ENCODE assay signal across 1 cellular context in genomic region chr6:13289789-13290318, GRCh38.
TF ChIP-seq lines count a peak whose summit lies in the region.

No MANE protein-coding gene starts in this region.

TF ChIP-seq in HepG2, 621 proteins besides CTCF, POLR2A, EP300 and RAD21 (continued from another document and continues in another):
- no peak for TF ChIP-seq STAT6 (CRISPR knock-in tag; IDR thresholded peaks at IDR 0.05; ENCODE audit: borderline replicate concordance)
- TF ChIP-seq ZNF546 (CRISPR knock-in tag; conservative IDR thresholded peaks at IDR 0.05): no peak
- no peak for TF ChIP-seq MNT (IDR thresholded peaks at IDR 0.05)
- no peak for TF ChIP-seq ATF6 (CRISPR knock-in tag; conservative IDR thresholded peaks at IDR 0.05)
- TF ChIP-seq TERF1 (CRISPR knock-in tag; IDR thresholded peaks at IDR 0.05): no peak
- no peak for TF ChIP-seq ZNF616 (CRISPR knock-in tag; IDR thresholded peaks at IDR 0.05; ENCODE audit: low read depth)
- no peak for TF ChIP-seq ZNF451 (CRISPR knock-in tag; IDR thresholded peaks at IDR 0.05)
- TF ChIP-seq CENPX (CRISPR knock-in tag; IDR thresholded peaks at IDR 0.05): no peak
- TF ChIP-seq MZF1 (CRISPR knock-in tag; IDR thresholded peaks at IDR 0.05; ENCODE audit: borderline replicate concordance): no peak
- TF ChIP-seq TEAD2 (CRISPR knock-in tag; IDR thresholded peaks at IDR 0.05): no peak
- TF ChIP-seq ZNF709 (CRISPR knock-in tag; IDR thresholded peaks at IDR 0.05): no peak; the same call in 1 of the 2 replicates
- TF ChIP-seq HHEX (CRISPR knock-in tag; IDR thresholded peaks at IDR 0.05): peak; percentile 74
- TF ChIP-seq HNRNPLL (IDR thresholded peaks at IDR 0.05; ENCODE audit: low read depth, low read length, poor library complexity, severe bottlenecking): no peak
- no peak for TF ChIP-seq CC2D1A (CRISPR knock-in tag; IDR thresholded peaks at IDR 0.05)
- no peak for TF ChIP-seq LBX2 (CRISPR knock-in tag; IDR thresholded peaks at IDR 0.05; ENCODE audit: borderline replicate concordance)
- no peak for TF ChIP-seq SP2 (CRISPR knock-in tag; IDR thresholded peaks at IDR 0.05)
- no peak for TF ChIP-seq ZNF781 (CRISPR knock-in tag; IDR thresholded peaks at IDR 0.05; ENCODE audit: borderline replicate concordance, not compliant biosample characterization)
- no peak for TF ChIP-seq NFAT5 (CRISPR knock-in tag; IDR thresholded peaks at IDR 0.05)
- peak; percentile 54; the same call in 1 of the 2 replicates for TF ChIP-seq RXRA (CRISPR knock-in tag; IDR thresholded peaks at IDR 0.05)
- TF ChIP-seq XRCC5 (optimal IDR thresholded peaks at IDR 0.05; ENCODE audit: low read length): peak; percentile 49
- no peak for TF ChIP-seq HNRNPL (IDR thresholded peaks at IDR 0.05; ENCODE audit: low read depth, low read length)
- no peak for TF ChIP-seq ZBTB40 (IDR thresholded peaks at IDR 0.05)
- no peak for TF ChIP-seq ZBTB40 (CRISPR knock-in tag; IDR thresholded peaks at IDR 0.05)
- no peak for TF ChIP-seq HMGXB3 (CRISPR knock-in tag; IDR thresholded peaks at IDR 0.05; ENCODE audit: borderline replicate concordance)
- TF ChIP-seq GABPB1 (CRISPR knock-in tag; IDR thresholded peaks at IDR 0.05): no peak; the same call in 1 of the 2 replicates
